ENCODE assay signal across 8 cellular contexts in the genomic region with DNA sequence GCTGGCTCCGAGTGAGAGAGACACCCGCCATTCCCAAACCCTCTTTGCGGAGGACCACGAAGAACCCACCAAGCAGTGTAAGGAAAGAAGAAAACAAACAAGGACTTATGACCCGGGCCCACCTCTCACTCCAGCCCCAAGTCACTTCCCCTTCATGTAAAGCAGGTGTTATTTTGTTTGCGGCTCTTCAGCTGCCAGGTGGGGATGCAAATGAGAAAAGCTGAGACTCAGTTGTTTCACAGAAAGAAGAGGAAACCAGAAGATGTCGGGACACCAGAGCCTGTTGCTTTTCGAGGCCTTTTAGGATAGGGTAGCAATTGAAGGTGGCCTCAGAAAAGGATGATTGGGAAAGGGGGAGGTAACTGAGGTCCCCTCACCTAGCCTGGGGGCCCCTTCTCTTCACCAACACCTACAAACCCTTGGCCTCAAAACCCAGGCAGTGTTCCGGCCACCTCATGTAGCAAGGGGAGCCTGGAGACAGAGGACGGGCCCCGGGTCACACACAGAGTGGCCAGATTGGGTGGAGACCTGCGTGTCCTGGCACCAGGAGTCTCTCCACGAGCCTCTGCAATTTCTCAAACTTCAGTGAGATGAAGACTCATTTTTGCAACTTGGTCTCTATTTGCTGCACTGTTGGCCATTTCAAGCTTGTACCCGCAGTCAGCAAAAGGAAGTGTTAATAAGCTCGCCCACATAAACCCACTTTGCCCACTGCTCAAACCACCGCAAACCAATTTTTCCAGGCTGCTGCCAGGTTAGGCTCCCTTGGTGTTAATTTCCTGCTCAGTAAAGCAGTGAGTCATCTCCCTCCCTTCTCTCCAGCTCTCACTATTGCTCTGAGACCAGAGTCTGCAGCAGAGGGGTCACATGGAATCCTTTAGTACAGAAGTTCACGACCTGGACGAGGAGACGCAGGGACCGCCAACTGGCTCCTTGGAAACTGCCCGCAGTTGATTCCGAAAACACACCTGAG. TPM values are rescaled to one million over a fixed set of nuclear protein-coding genes. Genes with fewer than 3 reads are reported as not detected.
A peak's percentile ranks its signal among the peaks of the same experiment; 100 is the strongest.
DNase-seq lines count a peak whose midpoint lies in the region; ATAC-seq lines count a peak whose summit lies in the region.

No MANE protein-coding gene starts in this region.

- peak; percentile 77 for ATAC-seq in HG03095 (IDR thresholded peaks at IDR 0.05; ENCODE audit: unreplicated experiment)

- DNase-seq in Daoy (ENCODE audit: low read depth) (peak; percentile 42), GM19240 (ENCODE audit: insufficient read length, low spot score) (peak; percentile 21), dermis blood vessel endothelial cell (peak; percentile 8), foreskin melanocyte (no peak), HUDEP-2 (lab: John Stamatoyannopoulos, UW; ENCODE audit: unreplicated experiment in 76 of 76) (no peak), NCI-H1092 treated with DMSO at 0.1 percent for 48 hours (lab: John Stamatoyannopoulos, UW) (no peak), HCEC 1CT (no peak)

RNA-seq across cellular contexts. Expression of a gene that starts 45.5 kb away (rescaled TPM):
- 0.17 and 0.36 TPM in 2 replicates for total RNA-seq in Daoy (2014; rRNA removed; shearing (Covaris generic))
- not detected in 2 replicates for total RNA-seq in dermis blood vessel endothelial cell

Comparison
In these comparisons a context has a peak if more than half of its experiments do, and no peak if none do; other contexts are left out.
1. DNase-seq: peak in Daoy (single experiment), GM19240 (single experiment) and dermis blood vessel endothelial cell (single experiment); none in foreskin melanocyte (single experiment), HUDEP-2 (0 of 76), NCI-H1092 treated with DMSO at 0.1 percent for 48 hours (single experiment) and HCEC 1CT (single experiment).